ENCODE assay signal across 1 cellular context in the genomic region with DNA sequence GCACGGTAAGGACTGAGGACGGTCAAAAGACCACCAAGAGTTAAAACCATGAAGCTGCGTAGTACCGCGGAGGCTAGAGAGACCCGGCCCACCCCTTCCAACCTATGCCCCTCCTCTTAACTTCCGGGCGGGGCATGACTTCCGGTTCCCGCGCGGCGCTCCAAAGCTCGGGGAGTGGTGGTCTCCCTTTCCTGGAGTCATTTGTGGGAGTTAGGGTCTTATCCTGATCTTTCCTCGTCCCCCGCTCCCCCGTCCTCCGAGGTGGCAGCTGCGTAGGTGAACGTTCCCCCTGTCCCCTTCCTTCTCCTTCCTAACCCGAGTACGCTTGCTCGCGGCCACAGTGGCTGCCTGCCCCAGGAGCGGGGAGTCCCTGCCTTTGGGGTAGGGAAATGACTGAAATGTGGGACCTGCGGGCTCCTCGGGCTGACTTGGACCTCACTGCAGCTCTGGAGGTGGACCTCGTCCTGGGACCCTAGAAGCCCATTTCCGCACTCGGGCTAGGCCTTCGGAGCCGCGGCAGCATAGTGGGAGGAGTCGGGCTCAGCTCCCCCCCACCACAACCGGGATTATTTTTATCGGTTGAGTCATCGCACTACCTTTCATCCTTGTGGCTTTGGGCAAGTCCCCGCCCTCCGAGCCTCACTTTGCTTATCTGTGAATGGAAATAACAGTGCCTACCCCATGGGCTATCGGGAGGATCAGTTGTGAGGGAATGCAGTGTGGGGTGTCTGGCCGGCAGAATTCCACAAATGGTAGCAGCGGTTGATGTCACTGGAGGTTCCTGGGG.
TF ChIP-seq lines count a peak whose summit lies in the region.

No MANE protein-coding gene starts in this region.

TF ChIP-seq in K562, 482 proteins besides CTCF, POLR2A, EP300 and RAD21 (continued from another document and continues in another):
- TF ChIP-seq CBX8 (IDR thresholded peaks at IDR 0.05; ENCODE audit: borderline replicate concordance, extremely low read depth, low read depth, low read length, poor library complexity, severe bottlenecking) (no peak), BMI1 (IDR thresholded peaks at IDR 0.05; ENCODE audit: low read length) (no peak), MED1 (CRISPR knock-in tag; IDR thresholded peaks at IDR 0.05; ENCODE audit: borderline replicate concordance) (no peak), ZNF76 (CRISPR knock-in tag; IDR thresholded peaks at IDR 0.05; ENCODE audit: borderline replicate concordance) (no peak; the same call in 1 of the 2 replicates), ZNF165 (CRISPR knock-in tag; IDR thresholded peaks at IDR 0.05; ENCODE audit: borderline replicate concordance) (0 out of 2 replicates have a peak, but pooled peaks have one; percentile 66), ZNF79 (CRISPR knock-in tag; IDR thresholded peaks at IDR 0.05; ENCODE audit: low read depth) (no peak), PHF20 (IDR thresholded peaks at IDR 0.05; ENCODE audit: partially characterized antibody) (peak; percentile 93), PCBP1 (IDR thresholded peaks at IDR 0.05; ENCODE audit: low read depth, low read length, poor library complexity, severe bottlenecking) (no peak), FOXK2 (conservative IDR thresholded peaks at IDR 0.05 in 1 of 2, IDR thresholded peaks at IDR 0.05 in 1 of 2; ENCODE audit: low read depth in 2 of 2) (peak; percentile 67 to 68; a peak in 2 of 4 replicates), SMARCE1 (IDR thresholded peaks at IDR 0.05) (peak; percentile 93; the same call in 1 of the 2 replicates), ZNF175 (CRISPR knock-in tag; IDR thresholded peaks at IDR 0.05; ENCODE audit: low read depth) (peak; percentile 57), POLR2G (IDR thresholded peaks at IDR 0.05; ENCODE audit: low read depth, low read length) (peak; percentile 96), TEAD4 (IDR thresholded peaks at IDR 0.05; ENCODE audit: low read length) (peak; percentile 88), TEAD4 (CRISPR knock-in tag; IDR thresholded peaks at IDR 0.05; ENCODE audit: borderline replicate concordance) (no peak), JUNB (CRISPR knock-in tag; conservative IDR thresholded peaks at IDR 0.05) (no peak), ETV5 (CRISPR knock-in tag; IDR thresholded peaks at IDR 0.05; ENCODE audit: low read depth) (peak; percentile 94), RBFOX2 (IDR thresholded peaks at IDR 0.05; ENCODE audit: low read depth, low read length) (peak; percentile 97), KAT2B (IDR thresholded peaks at IDR 0.05; ENCODE audit: low read depth, low read length) (peak; percentile 27), ZNF766 (CRISPR knock-in tag; conservative IDR thresholded peaks at IDR 0.05) (no peak), RNF2 (IDR thresholded peaks at IDR 0.05) (peak; percentile 73; the same call in 1 of the 2 replicates), ZKSCAN3 (CRISPR knock-in tag; IDR thresholded peaks at IDR 0.05) (no peak), ZNF23 (CRISPR knock-in tag; IDR thresholded peaks at IDR 0.05) (no peak), CBX3 (IDR thresholded peaks at IDR 0.05; ENCODE audit: borderline replicate concordance in 1 of 2, low read length in 2 of 2) (peak in 1 of 2 experiments; percentile 15; a peak in 1 of 3 replicates), FIP1L1 (IDR thresholded peaks at IDR 0.05; ENCODE audit: low read depth, low read length, poor library complexity, severe bottlenecking) (peak; percentile 80), COPS2 (conservative IDR thresholded peaks at IDR 0.05) (no peak), NEUROD1 (IDR thresholded peaks at IDR 0.05; ENCODE audit: borderline replicate concordance, low read depth, low read length, partially characterized antibody) (no peak)
- TF ChIP-seq, protein P1, sequence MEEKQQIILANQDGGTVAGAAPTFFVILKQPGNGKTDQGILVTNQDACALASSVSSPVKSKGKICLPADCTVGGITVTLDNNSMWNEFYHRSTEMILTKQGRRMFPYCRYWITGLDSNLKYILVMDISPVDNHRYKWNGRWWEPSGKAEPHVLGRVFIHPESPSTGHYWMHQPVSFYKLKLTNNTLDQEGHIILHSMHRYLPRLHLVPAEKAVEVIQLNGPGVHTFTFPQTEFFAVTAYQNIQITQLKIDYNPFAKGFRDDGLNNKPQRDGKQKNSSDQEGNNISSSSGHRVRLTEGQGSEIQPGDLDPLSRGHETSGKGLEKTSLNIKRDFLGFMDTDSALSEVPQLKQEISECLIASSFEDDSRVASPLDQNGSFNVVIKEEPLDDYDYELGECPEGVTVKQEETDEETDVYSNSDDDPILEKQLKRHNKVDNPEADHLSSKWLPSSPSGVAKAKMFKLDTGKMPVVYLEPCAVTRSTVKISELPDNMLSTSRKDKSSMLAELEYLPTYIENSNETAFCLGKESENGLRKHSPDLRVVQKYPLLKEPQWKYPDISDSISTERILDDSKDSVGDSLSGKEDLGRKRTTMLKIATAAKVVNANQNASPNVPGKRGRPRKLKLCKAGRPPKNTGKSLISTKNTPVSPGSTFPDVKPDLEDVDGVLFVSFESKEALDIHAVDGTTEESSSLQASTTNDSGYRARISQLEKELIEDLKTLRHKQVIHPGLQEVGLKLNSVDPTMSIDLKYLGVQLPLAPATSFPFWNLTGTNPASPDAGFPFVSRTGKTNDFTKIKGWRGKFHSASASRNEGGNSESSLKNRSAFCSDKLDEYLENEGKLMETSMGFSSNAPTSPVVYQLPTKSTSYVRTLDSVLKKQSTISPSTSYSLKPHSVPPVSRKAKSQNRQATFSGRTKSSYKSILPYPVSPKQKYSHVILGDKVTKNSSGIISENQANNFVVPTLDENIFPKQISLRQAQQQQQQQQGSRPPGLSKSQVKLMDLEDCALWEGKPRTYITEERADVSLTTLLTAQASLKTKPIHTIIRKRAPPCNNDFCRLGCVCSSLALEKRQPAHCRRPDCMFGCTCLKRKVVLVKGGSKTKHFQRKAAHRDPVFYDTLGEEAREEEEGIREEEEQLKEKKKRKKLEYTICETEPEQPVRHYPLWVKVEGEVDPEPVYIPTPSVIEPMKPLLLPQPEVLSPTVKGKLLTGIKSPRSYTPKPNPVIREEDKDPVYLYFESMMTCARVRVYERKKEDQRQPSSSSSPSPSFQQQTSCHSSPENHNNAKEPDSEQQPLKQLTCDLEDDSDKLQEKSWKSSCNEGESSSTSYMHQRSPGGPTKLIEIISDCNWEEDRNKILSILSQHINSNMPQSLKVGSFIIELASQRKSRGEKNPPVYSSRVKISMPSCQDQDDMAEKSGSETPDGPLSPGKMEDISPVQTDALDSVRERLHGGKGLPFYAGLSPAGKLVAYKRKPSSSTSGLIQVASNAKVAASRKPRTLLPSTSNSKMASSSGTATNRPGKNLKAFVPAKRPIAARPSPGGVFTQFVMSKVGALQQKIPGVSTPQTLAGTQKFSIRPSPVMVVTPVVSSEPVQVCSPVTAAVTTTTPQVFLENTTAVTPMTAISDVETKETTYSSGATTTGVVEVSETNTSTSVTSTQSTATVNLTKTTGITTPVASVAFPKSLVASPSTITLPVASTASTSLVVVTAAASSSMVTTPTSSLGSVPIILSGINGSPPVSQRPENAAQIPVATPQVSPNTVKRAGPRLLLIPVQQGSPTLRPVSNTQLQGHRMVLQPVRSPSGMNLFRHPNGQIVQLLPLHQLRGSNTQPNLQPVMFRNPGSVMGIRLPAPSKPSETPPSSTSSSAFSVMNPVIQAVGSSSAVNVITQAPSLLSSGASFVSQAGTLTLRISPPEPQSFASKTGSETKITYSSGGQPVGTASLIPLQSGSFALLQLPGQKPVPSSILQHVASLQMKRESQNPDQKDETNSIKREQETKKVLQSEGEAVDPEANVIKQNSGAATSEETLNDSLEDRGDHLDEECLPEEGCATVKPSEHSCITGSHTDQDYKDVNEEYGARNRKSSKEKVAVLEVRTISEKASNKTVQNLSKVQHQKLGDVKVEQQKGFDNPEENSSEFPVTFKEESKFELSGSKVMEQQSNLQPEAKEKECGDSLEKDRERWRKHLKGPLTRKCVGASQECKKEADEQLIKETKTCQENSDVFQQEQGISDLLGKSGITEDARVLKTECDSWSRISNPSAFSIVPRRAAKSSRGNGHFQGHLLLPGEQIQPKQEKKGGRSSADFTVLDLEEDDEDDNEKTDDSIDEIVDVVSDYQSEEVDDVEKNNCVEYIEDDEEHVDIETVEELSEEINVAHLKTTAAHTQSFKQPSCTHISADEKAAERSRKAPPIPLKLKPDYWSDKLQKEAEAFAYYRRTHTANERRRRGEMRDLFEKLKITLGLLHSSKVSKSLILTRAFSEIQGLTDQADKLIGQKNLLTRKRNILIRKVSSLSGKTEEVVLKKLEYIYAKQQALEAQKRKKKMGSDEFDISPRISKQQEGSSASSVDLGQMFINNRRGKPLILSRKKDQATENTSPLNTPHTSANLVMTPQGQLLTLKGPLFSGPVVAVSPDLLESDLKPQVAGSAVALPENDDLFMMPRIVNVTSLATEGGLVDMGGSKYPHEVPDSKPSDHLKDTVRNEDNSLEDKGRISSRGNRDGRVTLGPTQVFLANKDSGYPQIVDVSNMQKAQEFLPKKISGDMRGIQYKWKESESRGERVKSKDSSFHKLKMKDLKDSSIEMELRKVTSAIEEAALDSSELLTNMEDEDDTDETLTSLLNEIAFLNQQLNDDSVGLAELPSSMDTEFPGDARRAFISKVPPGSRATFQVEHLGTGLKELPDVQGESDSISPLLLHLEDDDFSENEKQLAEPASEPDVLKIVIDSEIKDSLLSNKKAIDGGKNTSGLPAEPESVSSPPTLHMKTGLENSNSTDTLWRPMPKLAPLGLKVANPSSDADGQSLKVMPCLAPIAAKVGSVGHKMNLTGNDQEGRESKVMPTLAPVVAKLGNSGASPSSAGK (IDR thresholded peaks at IDR 0.05), result peak; percentile 19; the same call in 1 of the 2 replicates
- TF ChIP-seq, protein P2, sequence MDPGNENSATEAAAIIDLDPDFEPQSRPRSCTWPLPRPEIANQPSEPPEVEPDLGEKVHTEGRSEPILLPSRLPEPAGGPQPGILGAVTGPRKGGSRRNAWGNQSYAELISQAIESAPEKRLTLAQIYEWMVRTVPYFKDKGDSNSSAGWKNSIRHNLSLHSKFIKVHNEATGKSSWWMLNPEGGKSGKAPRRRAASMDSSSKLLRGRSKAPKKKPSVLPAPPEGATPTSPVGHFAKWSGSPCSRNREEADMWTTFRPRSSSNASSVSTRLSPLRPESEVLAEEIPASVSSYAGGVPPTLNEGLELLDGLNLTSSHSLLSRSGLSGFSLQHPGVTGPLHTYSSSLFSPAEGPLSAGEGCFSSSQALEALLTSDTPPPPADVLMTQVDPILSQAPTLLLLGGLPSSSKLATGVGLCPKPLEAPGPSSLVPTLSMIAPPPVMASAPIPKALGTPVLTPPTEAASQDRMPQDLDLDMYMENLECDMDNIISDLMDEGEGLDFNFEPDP (CRISPR knock-in tag; IDR thresholded peaks at IDR 0.05), result peak; percentile 33; the same call in 1 of the 2 replicates
- TF ChIP-seq, protein P3, sequence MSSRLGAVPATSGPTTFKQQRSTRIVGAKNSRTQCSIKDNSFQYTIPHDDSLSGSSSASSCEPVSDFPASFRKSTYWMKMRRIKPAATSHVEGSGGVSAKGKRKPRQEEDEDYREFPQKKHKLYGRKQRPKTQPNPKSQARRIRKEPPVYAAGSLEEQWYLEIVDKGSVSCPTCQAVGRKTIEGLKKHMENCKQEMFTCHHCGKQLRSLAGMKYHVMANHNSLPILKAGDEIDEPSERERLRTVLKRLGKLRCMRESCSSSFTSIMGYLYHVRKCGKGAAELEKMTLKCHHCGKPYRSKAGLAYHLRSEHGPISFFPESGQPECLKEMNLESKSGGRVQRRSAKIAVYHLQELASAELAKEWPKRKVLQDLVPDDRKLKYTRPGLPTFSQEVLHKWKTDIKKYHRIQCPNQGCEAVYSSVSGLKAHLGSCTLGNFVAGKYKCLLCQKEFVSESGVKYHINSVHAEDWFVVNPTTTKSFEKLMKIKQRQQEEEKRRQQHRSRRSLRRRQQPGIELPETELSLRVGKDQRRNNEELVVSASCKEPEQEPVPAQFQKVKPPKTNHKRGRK (tag; IDR thresholded peaks at IDR 0.05), result no peak
- TF ChIP-seq, protein P4, sequence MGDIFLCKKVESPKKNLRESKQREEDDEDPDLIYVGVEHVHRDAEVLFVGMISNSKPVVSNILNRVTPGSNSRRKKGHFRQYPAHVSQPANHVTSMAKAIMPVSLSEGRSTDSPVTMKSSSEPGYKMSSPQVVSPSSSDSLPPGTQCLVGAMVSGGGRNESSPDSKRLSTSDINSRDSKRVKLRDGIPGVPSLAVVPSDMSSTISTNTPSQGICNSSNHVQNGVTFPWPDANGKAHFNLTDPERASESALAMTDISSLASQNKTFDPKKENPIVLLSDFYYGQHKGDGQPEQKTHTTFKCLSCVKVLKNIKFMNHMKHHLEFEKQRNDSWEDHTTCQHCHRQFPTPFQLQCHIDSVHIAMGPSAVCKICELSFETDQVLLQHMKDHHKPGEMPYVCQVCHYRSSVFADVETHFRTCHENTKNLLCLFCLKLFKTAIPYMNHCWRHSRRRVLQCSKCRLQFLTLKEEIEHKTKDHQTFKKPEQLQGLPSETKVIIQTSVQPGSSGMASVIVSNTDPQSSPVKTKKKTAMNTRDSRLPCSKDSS (IDR thresholded peaks at IDR 0.05; ENCODE audit: low read depth, partially characterized antibody), result no peak
- TF ChIP-seq, protein P5, sequence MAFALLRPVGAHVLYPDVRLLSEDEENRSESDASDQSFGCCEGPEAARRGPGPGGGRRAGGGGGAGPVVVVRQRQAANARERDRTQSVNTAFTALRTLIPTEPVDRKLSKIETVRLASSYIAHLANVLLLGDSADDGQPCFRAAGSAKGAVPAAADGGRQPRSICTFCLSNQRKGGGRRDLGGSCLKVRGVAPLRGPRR (CRISPR knock-in tag; IDR thresholded peaks at IDR 0.05), result no peak
- TF ChIP-seq, protein P6, sequence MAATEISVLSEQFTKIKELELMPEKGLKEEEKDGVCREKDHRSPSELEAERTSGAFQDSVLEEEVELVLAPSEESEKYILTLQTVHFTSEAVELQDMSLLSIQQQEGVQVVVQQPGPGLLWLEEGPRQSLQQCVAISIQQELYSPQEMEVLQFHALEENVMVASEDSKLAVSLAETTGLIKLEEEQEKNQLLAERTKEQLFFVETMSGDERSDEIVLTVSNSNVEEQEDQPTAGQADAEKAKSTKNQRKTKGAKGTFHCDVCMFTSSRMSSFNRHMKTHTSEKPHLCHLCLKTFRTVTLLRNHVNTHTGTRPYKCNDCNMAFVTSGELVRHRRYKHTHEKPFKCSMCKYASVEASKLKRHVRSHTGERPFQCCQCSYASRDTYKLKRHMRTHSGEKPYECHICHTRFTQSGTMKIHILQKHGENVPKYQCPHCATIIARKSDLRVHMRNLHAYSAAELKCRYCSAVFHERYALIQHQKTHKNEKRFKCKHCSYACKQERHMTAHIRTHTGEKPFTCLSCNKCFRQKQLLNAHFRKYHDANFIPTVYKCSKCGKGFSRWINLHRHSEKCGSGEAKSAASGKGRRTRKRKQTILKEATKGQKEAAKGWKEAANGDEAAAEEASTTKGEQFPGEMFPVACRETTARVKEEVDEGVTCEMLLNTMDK (IDR thresholded peaks at IDR 0.05; ENCODE audit: borderline replicate concordance, insufficient read depth, low read depth, low read length, poor library complexity, severe bottlenecking), result no peak
- TF ChIP-seq, protein P7, sequence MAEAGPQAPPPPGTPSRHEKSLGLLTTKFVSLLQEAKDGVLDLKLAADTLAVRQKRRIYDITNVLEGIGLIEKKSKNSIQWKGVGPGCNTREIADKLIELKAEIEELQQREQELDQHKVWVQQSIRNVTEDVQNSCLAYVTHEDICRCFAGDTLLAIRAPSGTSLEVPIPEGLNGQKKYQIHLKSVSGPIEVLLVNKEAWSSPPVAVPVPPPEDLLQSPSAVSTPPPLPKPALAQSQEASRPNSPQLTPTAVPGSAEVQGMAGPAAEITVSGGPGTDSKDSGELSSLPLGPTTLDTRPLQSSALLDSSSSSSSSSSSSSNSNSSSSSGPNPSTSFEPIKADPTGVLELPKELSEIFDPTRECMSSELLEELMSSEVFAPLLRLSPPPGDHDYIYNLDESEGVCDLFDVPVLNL (CRISPR knock-in tag; IDR thresholded peaks at IDR 0.05; ENCODE audit: low read depth), result peak; percentile 80; the same call in 1 of the 2 replicates
